17 cellular contexts compared by ENCODE assay signal in the genomic region with DNA sequence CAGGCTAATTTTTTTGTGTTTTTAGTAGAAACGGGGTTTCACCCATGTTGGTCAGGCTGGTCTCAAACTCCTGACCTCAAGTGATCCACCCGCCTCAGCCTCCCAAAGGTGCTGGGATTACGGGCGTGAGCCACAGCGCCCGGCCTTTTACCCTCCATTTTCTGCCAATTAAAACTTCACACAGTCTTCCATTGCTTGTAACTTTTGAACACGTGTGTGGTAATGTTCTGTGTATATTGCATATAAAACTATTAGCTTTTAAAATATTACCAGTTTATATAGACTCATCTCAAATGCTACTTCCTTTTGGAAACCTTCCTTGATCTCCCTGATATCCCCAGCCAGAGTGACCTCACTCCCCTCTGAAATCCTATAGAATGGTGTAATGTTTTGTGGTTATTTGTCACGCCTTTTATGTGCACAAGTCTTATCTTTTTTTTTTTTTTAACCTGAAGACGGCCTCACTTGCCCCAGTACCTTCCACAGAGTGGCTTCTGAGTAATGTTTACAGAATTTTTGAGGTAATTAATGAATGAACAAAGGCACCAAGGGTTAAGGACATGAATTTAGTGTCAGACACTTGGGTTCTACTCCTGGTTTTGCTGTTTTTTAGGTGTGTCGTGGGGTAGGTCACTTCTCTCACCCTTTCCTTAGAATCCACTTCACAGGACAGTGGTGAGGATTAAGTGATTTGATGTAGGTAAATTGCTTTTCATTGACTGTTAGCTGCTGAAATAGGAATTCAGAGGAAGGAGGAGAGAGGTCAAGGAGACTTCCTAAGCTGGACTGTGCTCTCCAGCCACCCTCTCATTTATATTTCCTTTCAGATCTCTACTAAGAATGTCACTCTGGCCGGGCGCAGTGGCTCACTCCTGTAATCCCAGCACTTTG. TPM values are rescaled to one million over a fixed set of nuclear protein-coding genes. Genes with fewer than 3 reads are reported as not detected.
A peak's percentile ranks its signal among the peaks of the same experiment; 100 is the strongest.
DNase-seq lines count a peak whose midpoint lies in the region; ATAC-seq, FAIRE-seq and TF ChIP-seq lines count a peak whose summit lies in the region.
"Had no signal": no experiment of that assay in that cellular context is flagged by ENCODE, and none has a peak within 500 bp of the region (broad histone marks: within the 10 kb centered on the region; RNA-seq: fewer than 3 reads in every experiment).

No MANE protein-coding gene starts in this region.

- no peaks in the 10 kb centered on the region for H3K4me1 ChIP-seq in foreskin keratinocyte
- H3K4me1 ChIP-seq: BE2C, sigmoid colon had no signal

- no peaks in the 10 kb centered on the region for H3K36me3 Mint-ChIP-seq in Calu3 (ENCODE audit: insufficient read depth, unreplicated experiment)
- H3K36me3 Mint-ChIP-seq in activated CD8-positive, alpha-beta T cell treated with anti-CD3 and anti-CD28 coated beads for 36 hours (ENCODE audit: low read depth): no peaks in the 10 kb centered on the region
- H3K36me3 Mint-ChIP-seq: activated naive CD8-positive, alpha-beta T cell treated with anti-CD3 and anti-CD28 coated beads, Interleukin-2, amount 10 ng/mL, durations not matched to agents 7 days and 5 days had no signal

- H3K27ac ChIP-seq in foreskin keratinocyte: no peak overlapping the region
- H3K27ac ChIP-seq: sigmoid colon had no signal

- TF ChIP-seq CTCF in Calu3 (IDR thresholded peaks at IDR 0.05; ENCODE audit: unreplicated experiment): no peak
- TF ChIP-seq CTCF in foreskin keratinocyte (conservative IDR thresholded peaks at IDR 0.05): no peak
- TF ChIP-seq CTCF in activated CD8-positive, alpha-beta T cell treated with anti-CD3 and anti-CD28 coated beads for 36 hours (IDR thresholded peaks at IDR 0.05): no peak

- peaks cover 14% of the 10 kb centered on the region for H3K27me3 ChIP-seq in foreskin keratinocyte
- H3K27me3 ChIP-seq: BE2C, sigmoid colon had no signal

- peak overlapping the region; percentile 84 for H3K27ac Mint-ChIP-seq in Calu3 (ENCODE audit: unreplicated experiment)
- H3K27ac Mint-ChIP-seq in activated CD8-positive, alpha-beta T cell treated with anti-CD3 and anti-CD28 coated beads for 36 hours: no peak overlapping the region
- H3K27ac Mint-ChIP-seq: activated naive CD8-positive, alpha-beta T cell treated with anti-CD3 and anti-CD28 coated beads, Interleukin-2, amount 10 ng/mL, durations not matched to agents 7 days and 5 days; dendritic cell treated with granulocyte-macrophage colony-stimulating factor and Interleukin-4, amounts not matched to agents 40 ng/mL and 50 ng/mL, for 4 days; naive thymus-derived CD4-positive, alpha-beta T cell had no signal

- FAIRE-seq in HTR-8/SVneo (lab: Jason Lieb, UNC): no peak

- ATAC-seq in foreskin keratinocyte: peak; percentile 59
- ATAC-seq in activated CD8-positive, alpha-beta T cell treated with anti-CD3 and anti-CD28 coated beads for 36 hours: no peak
- ATAC-seq: left cardiac atrium; naive thymus-derived CD4-positive, alpha-beta T cell had no signal

- POLR2A ChIA-PET in activated CD8-positive, alpha-beta T cell treated with anti-CD3 and anti-CD28 coated beads for 36 hours (lab: Charles Lee): no interaction called here

- H3K4me3 Mint-ChIP-seq in Calu3 (ENCODE audit: low read depth, unreplicated experiment): no peak overlapping the region
- H3K4me3 Mint-ChIP-seq in activated CD8-positive, alpha-beta T cell treated with anti-CD3 and anti-CD28 coated beads for 36 hours: no peak overlapping the region
- H3K4me3 Mint-ChIP-seq: activated naive CD8-positive, alpha-beta T cell treated with anti-CD3 and anti-CD28 coated beads, Interleukin-2, amount 10 ng/mL, durations not matched to agents 7 days and 5 days; dendritic cell treated with granulocyte-macrophage colony-stimulating factor and Interleukin-4, amounts not matched to agents 40 ng/mL and 50 ng/mL, for 4 days; naive thymus-derived CD4-positive, alpha-beta T cell had no signal

- BruUV-seq in Calu3 (replicated peaks; lab: Mats Ljungman, UMichigan): no TSS peak

- no peaks in the 10 kb centered on the region for H3K27me3 Mint-ChIP-seq in Calu3 (ENCODE audit: unreplicated experiment)
- no peaks in the 10 kb centered on the region for H3K27me3 Mint-ChIP-seq in activated CD8-positive, alpha-beta T cell treated with anti-CD3 and anti-CD28 coated beads for 36 hours
- H3K27me3 Mint-ChIP-seq: activated naive CD8-positive, alpha-beta T cell treated with anti-CD3 and anti-CD28 coated beads, Interleukin-2, amount 10 ng/mL, durations not matched to agents 7 days and 5 days; naive thymus-derived CD4-positive, alpha-beta T cell had no signal

- DNase-seq in Calu3 (peak; percentile 62), HTR-8/SVneo (ENCODE audit: insufficient read length, low spot score) (peak; percentile 59), T1000 (lab: John Stamatoyannopoulos, UW) (peak; percentile 15), foreskin keratinocyte (peak; percentile 81 to 92), middle frontal gyrus (ENCODE audit: extremely low spot score, low spot score) (no peak), germinal center (ENCODE audit: low spot score) (no peak)
- no peak for DNase-seq in activated effector memory CD4-positive, alpha-beta T cell treated with Interleukin-2 at 50 U/mL for 16 hours
- no peak for DNase-seq in activated CD8-positive, alpha-beta T cell treated with anti-CD3 and anti-CD28 coated beads for 36 hours
- DNase-seq: activated naive CD8-positive, alpha-beta T cell treated with anti-CD3 and anti-CD28 coated beads, Interleukin-2, amount 10 ng/mL, durations not matched to agents 7 days and 5 days; BE2C; GDM1; left cardiac atrium; naive thymus-derived CD4-positive, alpha-beta T cell; NCI-H345; RPMI8226; sigmoid colon had no signal

- peaks cover 31% of the 10 kb centered on the region for H3K4me1 Mint-ChIP-seq in Calu3 (ENCODE audit: low read depth, unreplicated experiment)
- no peaks in the 10 kb centered on the region for H3K4me1 Mint-ChIP-seq in activated CD8-positive, alpha-beta T cell treated with anti-CD3 and anti-CD28 coated beads for 36 hours (ENCODE audit: low read depth)
- H3K4me1 Mint-ChIP-seq: activated naive CD8-positive, alpha-beta T cell treated with anti-CD3 and anti-CD28 coated beads, Interleukin-2, amount 10 ng/mL, durations not matched to agents 7 days and 5 days; naive thymus-derived CD4-positive, alpha-beta T cell had no signal

- no peaks in the 10 kb centered on the region for H3K9me3 Mint-ChIP-seq in Calu3 (ENCODE audit: low read depth, unreplicated experiment)
- no peaks in the 10 kb centered on the region for H3K9me3 Mint-ChIP-seq in activated CD8-positive, alpha-beta T cell treated with anti-CD3 and anti-CD28 coated beads for 36 hours
- H3K9me3 Mint-ChIP-seq: activated naive CD8-positive, alpha-beta T cell treated with anti-CD3 and anti-CD28 coated beads, Interleukin-2, amount 10 ng/mL, durations not matched to agents 7 days and 5 days; dendritic cell treated with granulocyte-macrophage colony-stimulating factor and Interleukin-4, amounts not matched to agents 40 ng/mL and 50 ng/mL, for 4 days had no signal

- CTCF ChIA-PET in Calu3 (lab: Charles Lee): interaction anchor here (0.7 to 3.1 kb wide), 5 partner anchors 70 to 1708 kb away, joined by 3 to 13 read pairs (median 4); no protein-coding TSS in a partner anchor
- CTCF ChIA-PET in activated CD8-positive, alpha-beta T cell treated with anti-CD3 and anti-CD28 coated beads for 36 hours (lab: Charles Lee): interaction anchor here (1.0 to 1.3 kb wide), 2 partner anchors 70 to 71 kb away, joined by 3 to 4 read pairs; no protein-coding TSS in a partner anchor

- intact Hi-C loops in Calu3 (cut with micrococcal nuclease; ENCODE audit: unreplicated experiment): no loop called here
- intact Hi-C loops in activated CD8-positive, alpha-beta T cell treated with anti-CD3 and anti-CD28 coated beads for 36 hours (cut with micrococcal nuclease): no loop called here

RNA-seq across cellular contexts. Expression of a gene that starts 11.2 kb away (rescaled TPM):
- 5.8 and 8.2 TPM in 2 replicates for total RNA-seq in Calu3 (2022)
- 0.03 and 0.04 TPM in 2 replicates for total RNA-seq in foreskin keratinocyte
- polyA plus RNA-seq in foreskin keratinocyte: 0.03 TPM in 2 replicates
- not detected for total RNA-seq in activated CD8-positive, alpha-beta T cell treated with anti-CD3 and anti-CD28 coated beads for 36 hours

RNA-seq across cellular contexts. Expression of a gene that starts 43.4 kb away (rescaled TPM):
- 9.7 and 10.3 TPM in 2 replicates for total RNA-seq in Calu3 (2022)
- total RNA-seq in foreskin keratinocyte: 73.5 and 87.8 TPM in 2 replicates
- 90.1 and 110 TPM in 2 replicates for polyA plus RNA-seq in foreskin keratinocyte
- total RNA-seq in activated CD8-positive, alpha-beta T cell treated with anti-CD3 and anti-CD28 coated beads for 36 hours: 1 to 10 TPM; 2.3 to 3.0 TPM

Comparison
In these comparisons a context has a peak if more than half of its experiments do, and no peak if none do; other contexts are left out.
1. DNase-seq: peak in Calu3 (single experiment), HTR-8/SVneo (single experiment), T1000 (single experiment) and foreskin keratinocyte (2 of 2); none in middle frontal gyrus (single experiment), activated effector memory CD4-positive, alpha-beta T cell treated with Interleukin-2 at 50 U/mL for 16 hours (single experiment), activated CD8-positive, alpha-beta T cell treated with anti-CD3 and anti-CD28 coated beads for 36 hours (single experiment) and germinal center (single experiment).